In the genomic region with DNA sequence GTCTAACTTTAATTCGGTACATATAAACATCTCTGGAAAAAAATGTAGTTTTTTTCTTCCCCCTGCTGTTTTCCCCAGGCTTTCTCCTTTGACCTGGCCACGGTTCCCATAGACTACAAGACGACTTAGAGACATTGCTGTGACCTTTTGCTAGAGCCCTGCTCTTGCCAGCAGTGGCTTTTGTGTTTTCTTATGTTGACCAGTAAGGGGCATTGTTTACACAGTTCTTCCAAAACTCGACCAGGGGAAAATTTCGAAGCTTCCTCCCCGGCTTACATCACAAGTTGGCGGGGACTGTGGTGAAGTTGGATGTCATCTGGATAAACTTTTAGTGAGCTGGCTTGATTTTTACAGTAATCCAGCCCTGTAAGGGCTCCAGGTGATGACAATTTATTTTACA, we compare ENCODE assay signal across 1 cellular context.
TF ChIP-seq lines count a peak whose summit lies in the region.

No MANE protein-coding gene starts in this region.

TF ChIP-seq in HEK293, 187 proteins besides CTCF, POLR2A, EP300 and RAD21 (continued from another document):
- no peak for TF ChIP-seq PATZ1 (tag by site-specific recombination; IDR thresholded peaks at IDR 0.05)
- no peak for TF ChIP-seq OVOL3 (tag by site-specific recombination; IDR thresholded peaks at IDR 0.05)
